1 cellular context compared by ENCODE assay signal in genomic region chr5:759111-759741, GRCh38.
A peak's percentile ranks its signal among the peaks of the same experiment; 100 is the strongest.
TF ChIP-seq lines count a peak whose summit lies in the region.

No MANE protein-coding gene starts in this region.

TF ChIP-seq in HepG2, 621 proteins besides CTCF, POLR2A, EP300 and RAD21 (continued from another document and continues in another):
- TF ChIP-seq, protein P1, sequence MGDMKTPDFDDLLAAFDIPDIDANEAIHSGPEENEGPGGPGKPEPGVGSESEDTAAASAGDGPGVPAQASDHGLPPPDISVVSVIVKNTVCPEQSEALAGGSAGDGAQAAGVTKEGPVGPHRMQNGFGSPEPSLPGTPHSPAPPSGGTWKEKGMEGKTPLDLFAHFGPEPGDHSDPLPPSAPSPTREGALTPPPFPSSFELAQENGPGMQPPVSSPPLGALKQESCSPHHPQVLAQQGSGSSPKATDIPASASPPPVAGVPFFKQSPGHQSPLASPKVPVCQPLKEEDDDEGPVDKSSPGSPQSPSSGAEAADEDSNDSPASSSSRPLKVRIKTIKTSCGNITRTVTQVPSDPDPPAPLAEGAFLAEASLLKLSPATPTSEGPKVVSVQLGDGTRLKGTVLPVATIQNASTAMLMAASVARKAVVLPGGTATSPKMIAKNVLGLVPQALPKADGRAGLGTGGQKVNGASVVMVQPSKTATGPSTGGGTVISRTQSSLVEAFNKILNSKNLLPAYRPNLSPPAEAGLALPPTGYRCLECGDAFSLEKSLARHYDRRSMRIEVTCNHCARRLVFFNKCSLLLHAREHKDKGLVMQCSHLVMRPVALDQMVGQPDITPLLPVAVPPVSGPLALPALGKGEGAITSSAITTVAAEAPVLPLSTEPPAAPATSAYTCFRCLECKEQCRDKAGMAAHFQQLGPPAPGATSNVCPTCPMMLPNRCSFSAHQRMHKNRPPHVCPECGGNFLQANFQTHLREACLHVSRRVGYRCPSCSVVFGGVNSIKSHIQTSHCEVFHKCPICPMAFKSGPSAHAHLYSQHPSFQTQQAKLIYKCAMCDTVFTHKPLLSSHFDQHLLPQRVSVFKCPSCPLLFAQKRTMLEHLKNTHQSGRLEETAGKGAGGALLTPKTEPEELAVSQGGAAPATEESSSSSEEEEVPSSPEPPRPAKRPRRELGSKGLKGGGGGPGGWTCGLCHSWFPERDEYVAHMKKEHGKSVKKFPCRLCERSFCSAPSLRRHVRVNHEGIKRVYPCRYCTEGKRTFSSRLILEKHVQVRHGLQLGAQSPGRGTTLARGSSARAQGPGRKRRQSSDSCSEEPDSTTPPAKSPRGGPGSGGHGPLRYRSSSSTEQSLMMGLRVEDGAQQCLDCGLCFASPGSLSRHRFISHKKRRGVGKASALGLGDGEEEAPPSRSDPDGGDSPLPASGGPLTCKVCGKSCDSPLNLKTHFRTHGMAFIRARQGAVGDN (CRISPR knock-in tag; IDR thresholded peaks at IDR 0.05): peak; percentile 56
- TF ChIP-seq ZNF260 (CRISPR knock-in tag; IDR thresholded peaks at IDR 0.05; ENCODE audit: borderline replicate concordance, low read depth) (no peak), ZNF180 (CRISPR knock-in tag; IDR thresholded peaks at IDR 0.05; ENCODE audit: borderline replicate concordance, low read depth) (no peak), ZBTB20 (CRISPR knock-in tag; IDR thresholded peaks at IDR 0.05; ENCODE audit: borderline replicate concordance, low read depth) (no peak), AKAP8 (CRISPR knock-in tag; IDR thresholded peaks at IDR 0.05) (no peak), ZFP36 (IDR thresholded peaks at IDR 0.05; ENCODE audit: borderline replicate concordance, low read depth, low read length, partially characterized antibody) (peak; percentile 51), ZNF513 (CRISPR knock-in tag; conservative IDR thresholded peaks at IDR 0.05) (no peak), ZNF430 (CRISPR knock-in tag; IDR thresholded peaks at IDR 0.05) (no peak), SP1 (IDR thresholded peaks at IDR 0.05) (no peak), SP1 (CRISPR knock-in tag; IDR thresholded peaks at IDR 0.05) (no peak), SKI (IDR thresholded peaks at IDR 0.05; ENCODE audit: partially characterized antibody) (peak; percentile 86), TIGD3 (CRISPR knock-in tag; IDR thresholded peaks at IDR 0.05; ENCODE audit: borderline replicate concordance) (no peak), ZNF737 (CRISPR knock-in tag; IDR thresholded peaks at IDR 0.05; ENCODE audit: borderline replicate concordance) (no peak), ZNF878 (CRISPR knock-in tag; IDR thresholded peaks at IDR 0.05) (no peak), ZNF496 (CRISPR knock-in tag; IDR thresholded peaks at IDR 0.05; ENCODE audit: insufficient replicate concordance) (no peak), SP2 (CRISPR knock-in tag; IDR thresholded peaks at IDR 0.05) (no peak), ZNF781 (CRISPR knock-in tag; IDR thresholded peaks at IDR 0.05; ENCODE audit: borderline replicate concordance, not compliant biosample characterization) (no peak), IKZF1 (IDR thresholded peaks at IDR 0.05) (no peak), NPAS2 (CRISPR knock-in tag; IDR thresholded peaks at IDR 0.05; ENCODE audit: borderline replicate concordance) (no peak), ZNF619 (CRISPR knock-in tag; IDR thresholded peaks at IDR 0.05) (no peak), MED13 (CRISPR knock-in tag; IDR thresholded peaks at IDR 0.05) (no peak), ZNF605 (CRISPR knock-in tag; IDR thresholded peaks at IDR 0.05) (peak; percentile 21; the same call in 1 of the 2 replicates), RXRB (CRISPR knock-in tag; IDR thresholded peaks at IDR 0.05; ENCODE audit: borderline replicate concordance) (peak; percentile 58; the same call in 1 of the 2 replicates), ELF4 (CRISPR knock-in tag; IDR thresholded peaks at IDR 0.05; ENCODE audit: borderline replicate concordance) (no peak), ZNF234 (CRISPR knock-in tag; conservative IDR thresholded peaks at IDR 0.05) (no peak), POGK (CRISPR knock-in tag; conservative IDR thresholded peaks at IDR 0.05) (no peak), SMARCE1 (IDR thresholded peaks at IDR 0.05; ENCODE audit: borderline replicate concordance) (no peak), ZNF589 (CRISPR knock-in tag; conservative IDR thresholded peaks at IDR 0.05) (no peak), ZNF792 (CRISPR knock-in tag; IDR thresholded peaks at IDR 0.05) (0 out of 2 replicates have a peak, but pooled peaks have one; percentile 32), SNAPC2 (CRISPR knock-in tag; IDR thresholded peaks at IDR 0.05) (no peak), PRDM4 (CRISPR knock-in tag; IDR thresholded peaks at IDR 0.05; ENCODE audit: borderline replicate concordance) (no peak), ZMYM4 (CRISPR knock-in tag; IDR thresholded peaks at IDR 0.05) (no peak), KLF12 (CRISPR knock-in tag; IDR thresholded peaks at IDR 0.05; ENCODE audit: borderline replicate concordance) (no peak), ZNF768 (CRISPR knock-in tag; IDR thresholded peaks at IDR 0.05) (no peak), RFXANK (CRISPR knock-in tag; IDR thresholded peaks at IDR 0.05) (0 out of 2 replicates have a peak, but pooled peaks have one; percentile 62), THRA (CRISPR knock-in tag; IDR thresholded peaks at IDR 0.05; ENCODE audit: borderline replicate concordance) (peak; percentile 37; the same call in 1 of the 2 replicates), ZNF644 (CRISPR knock-in tag; IDR thresholded peaks at IDR 0.05; ENCODE audit: low read depth) (no peak), THAP8 (CRISPR knock-in tag; IDR thresholded peaks at IDR 0.05; ENCODE audit: borderline replicate concordance) (no peak), NFIC (IDR thresholded peaks at IDR 0.05; ENCODE audit: low read length) (no peak), ZNF335 (CRISPR knock-in tag; IDR thresholded peaks at IDR 0.05) (no peak), ZNF24 (IDR thresholded peaks at IDR 0.05) (no peak), ZNF775 (CRISPR knock-in tag; IDR thresholded peaks at IDR 0.05; ENCODE audit: borderline replicate concordance) (no peak), CENPT (CRISPR knock-in tag; IDR thresholded peaks at IDR 0.05; ENCODE audit: low read depth) (no peak), ZNF558 (CRISPR knock-in tag; IDR thresholded peaks at IDR 0.05; ENCODE audit: borderline replicate concordance) (no peak), ZBTB2 (CRISPR knock-in tag; IDR thresholded peaks at IDR 0.05; ENCODE audit: low read depth) (no peak), KMT2A (CRISPR knock-in tag; IDR thresholded peaks at IDR 0.05) (no peak; the same call in 1 of the 2 replicates), ZNF670 (CRISPR knock-in tag; IDR thresholded peaks at IDR 0.05; ENCODE audit: borderline replicate concordance) (no peak), ARNTL (CRISPR knock-in tag; IDR thresholded peaks at IDR 0.05) (no peak), ZNF451 (CRISPR knock-in tag; IDR thresholded peaks at IDR 0.05) (no peak)
- TF ChIP-seq, protein P2, sequence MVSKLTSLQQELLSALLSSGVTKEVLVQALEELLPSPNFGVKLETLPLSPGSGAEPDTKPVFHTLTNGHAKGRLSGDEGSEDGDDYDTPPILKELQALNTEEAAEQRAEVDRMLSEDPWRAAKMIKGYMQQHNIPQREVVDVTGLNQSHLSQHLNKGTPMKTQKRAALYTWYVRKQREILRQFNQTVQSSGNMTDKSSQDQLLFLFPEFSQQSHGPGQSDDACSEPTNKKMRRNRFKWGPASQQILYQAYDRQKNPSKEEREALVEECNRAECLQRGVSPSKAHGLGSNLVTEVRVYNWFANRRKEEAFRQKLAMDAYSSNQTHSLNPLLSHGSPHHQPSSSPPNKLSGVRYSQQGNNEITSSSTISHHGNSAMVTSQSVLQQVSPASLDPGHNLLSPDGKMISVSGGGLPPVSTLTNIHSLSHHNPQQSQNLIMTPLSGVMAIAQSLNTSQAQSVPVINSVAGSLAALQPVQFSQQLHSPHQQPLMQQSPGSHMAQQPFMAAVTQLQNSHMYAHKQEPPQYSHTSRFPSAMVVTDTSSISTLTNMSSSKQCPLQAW (CRISPR knock-in tag; IDR thresholded peaks at IDR 0.05): peak; percentile 76; the same call in 1 of the 2 replicates
- TF ChIP-seq, protein P3, sequence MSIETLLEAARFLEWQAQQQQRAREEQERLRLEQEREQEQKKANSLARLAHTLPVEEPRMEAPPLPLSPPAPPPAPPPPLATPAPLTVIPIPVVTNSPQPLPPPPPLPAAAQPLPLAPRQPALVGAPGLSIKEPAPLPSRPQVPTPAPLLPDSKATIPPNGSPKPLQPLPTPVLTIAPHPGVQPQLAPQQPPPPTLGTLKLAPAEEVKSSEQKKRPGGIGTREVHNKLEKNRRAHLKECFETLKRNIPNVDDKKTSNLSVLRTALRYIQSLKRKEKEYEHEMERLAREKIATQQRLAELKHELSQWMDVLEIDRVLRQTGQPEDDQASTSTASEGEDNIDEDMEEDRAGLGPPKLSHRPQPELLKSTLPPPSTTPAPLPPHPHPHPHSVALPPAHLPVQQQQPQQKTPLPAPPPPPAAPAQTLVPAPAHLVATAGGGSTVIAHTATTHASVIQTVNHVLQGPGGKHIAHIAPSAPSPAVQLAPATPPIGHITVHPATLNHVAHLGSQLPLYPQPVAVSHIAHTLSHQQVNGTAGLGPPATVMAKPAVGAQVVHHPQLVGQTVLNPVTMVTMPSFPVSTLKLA (IDR thresholded peaks at IDR 0.05): no peak
